8 cellular contexts compared by ENCODE assay signal in the genomic region with DNA sequence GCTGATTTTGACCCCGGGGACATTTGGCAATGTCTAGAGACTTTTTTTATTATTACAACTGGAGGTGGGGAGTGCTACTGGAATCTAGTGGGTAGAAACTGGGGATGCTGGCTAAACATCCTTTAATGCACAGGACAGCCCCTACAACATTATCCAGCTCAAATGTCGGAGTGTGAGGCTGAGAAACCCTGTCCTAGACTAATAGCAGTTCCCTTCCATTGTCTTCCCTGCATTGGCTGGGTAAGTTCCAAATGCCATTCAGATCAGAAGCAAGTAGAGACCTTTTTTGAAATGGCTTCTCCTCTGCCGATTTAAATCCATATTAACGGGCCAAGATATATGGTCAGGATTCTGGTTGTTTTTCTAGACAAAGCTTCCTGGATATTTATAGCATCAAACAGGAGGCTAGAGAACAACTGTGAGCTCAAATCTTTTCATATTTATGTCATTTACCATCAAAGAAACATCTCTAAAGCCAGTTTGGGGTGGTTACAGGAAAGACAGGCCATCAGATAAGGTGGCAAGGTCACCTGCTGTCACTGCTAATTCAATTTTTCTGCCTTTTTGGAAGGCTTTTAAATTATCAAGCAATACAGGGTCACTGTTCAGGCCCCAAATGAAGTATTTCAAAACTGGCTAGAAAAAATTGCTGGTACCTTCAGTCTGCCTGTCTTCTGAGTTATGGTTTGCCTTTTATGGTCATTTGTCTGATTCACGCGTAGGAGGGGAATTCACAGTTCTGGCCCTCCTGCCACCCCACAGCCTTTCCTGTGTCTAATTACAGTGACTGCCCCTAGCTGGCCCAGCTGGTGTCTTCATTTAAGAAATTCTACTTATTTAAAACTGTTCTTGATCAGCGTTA. TPM values are rescaled to one million over a fixed set of nuclear protein-coding genes. Genes with fewer than 3 reads are reported as not detected.
DNase-seq lines count a peak whose midpoint lies in the region; ATAC-seq, FAIRE-seq and TF ChIP-seq lines count a peak whose summit lies in the region.

No MANE protein-coding gene starts in this region.

- peaks cover 53 to 54% of the 10 kb centered on the region in 2 donors for H3K4me1 Mint-ChIP-seq in natural killer cell

- peak overlapping the region; percentile 58 for H3K4me3 Mint-ChIP-seq in natural killer cell

- peak overlapping the region; percentile 89 to 99 for H3K27ac Mint-ChIP-seq in natural killer cell

- no peak for ATAC-seq in right cardiac atrium
- peak; percentile 94 for ATAC-seq in HG02973 (IDR thresholded peaks at IDR 0.05; ENCODE audit: unreplicated experiment)
- peak; percentile 90 to 96 (median 95) for ATAC-seq in natural killer cell
- ATAC-seq in Right ventricle myocardium inferior, result no peak

- no peaks in the 10 kb centered on the region for H3K36me3 Mint-ChIP-seq in natural killer cell

- no peaks in the 10 kb centered on the region for H3K9me3 Mint-ChIP-seq in natural killer cell

- H3K4me1 ChIP-seq in cardiac muscle cell (ENCODE audit: low read depth) (peaks cover 32% of the 10 kb centered on the region), right cardiac atrium (ENCODE audit: control insufficient read depth, insufficient read depth, low read length) (peaks cover 2% of the 10 kb centered on the region)

- no peak for TF ChIP-seq CTCF in cardiac muscle cell (IDR thresholded peaks at IDR 0.05; ENCODE audit: low read depth, low read length)
- no peak for TF ChIP-seq CTCF in bronchial epithelial cell (IDR thresholded peaks at IDR 0.05; ENCODE audit: insufficient read depth, low read length, severe bottlenecking)
- no peak for TF ChIP-seq CTCF in natural killer cell (IDR thresholded peaks at IDR 0.05)

- H3K36me3 ChIP-seq in cardiac muscle cell (peaks cover 5% of the 10 kb centered on the region), bronchial epithelial cell (ENCODE audit: control insufficient read depth, insufficient read depth, low read length) (peaks cover 8% of the 10 kb centered on the region)

- peak in 1 of 2 donors; percentile 93 for DNase-seq in cardiac muscle cell (ENCODE audit: low read depth in 1 of 2, low spot score in 1 of 2)
- no peak for DNase-seq in right cardiac atrium
- DNase-seq in RKO (ENCODE audit: low spot score), result peak; percentile 51
- DNase-seq in bronchial epithelial cell (ENCODE audit: low read depth), result peak; percentile 36
- DNase-seq in natural killer cell, result peak; percentile 55
- DNase-seq in mesenteric fat pad (ENCODE audit: low spot score), result no peak
- no peak for DNase-seq in Right ventricle myocardium inferior (ENCODE audit: missing footprints)

- H3K4me3 ChIP-seq in cardiac muscle cell (no peak overlapping the region), right cardiac atrium (ENCODE audit: low read length) (no peak overlapping the region), bronchial epithelial cell (ENCODE audit: low read depth, low read length) (no peak overlapping the region)

- intact Hi-C loops in right cardiac atrium (cut with DNase I), result no loop called here
- intact Hi-C loops in natural killer cell (cut with micrococcal nuclease), result loop anchor here (1.0 to 5.0 kb wide), 3 partner anchors 20 to 58 kb away; partner anchors contain the start of genes AKAP5, MTHFD1 and ZBTB25
- intact Hi-C loops in Right ventricle myocardium inferior (cut with DNase I), result no loop called here

- H3K27ac ChIP-seq in cardiac muscle cell, result peak overlapping the region; percentile 54
- H3K27ac ChIP-seq in right cardiac atrium (ENCODE audit: low read length), result no peak overlapping the region

- H3K9me3 ChIP-seq in cardiac muscle cell (ENCODE audit: low read depth) (no peaks in the 10 kb centered on the region), right cardiac atrium (ENCODE audit: control insufficient read depth, low read length) (no peaks in the 10 kb centered on the region)

- H3K27me3 ChIP-seq in cardiac muscle cell (no peaks in the 10 kb centered on the region), right cardiac atrium (ENCODE audit: control insufficient read depth, insufficient read depth) (no peaks in the 10 kb centered on the region), bronchial epithelial cell (ENCODE audit: control insufficient read depth, insufficient read depth, low read length) (no peaks in the 10 kb centered on the region)

- 70% methylated on average over 7 of the region's 7 CpGs for WGBS in right cardiac atrium

- H3K27me3 Mint-ChIP-seq in natural killer cell (ENCODE audit: low read depth in 2 of 2), result no peaks in the 10 kb centered on the region

- FAIRE-seq in bronchial epithelial cell (lab: Jason Lieb, UNC), result no peak

RNA-seq across cellular contexts. Expression of gene AKAP5, which starts 20.1 kb away (rescaled TPM):
- total RNA-seq in cardiac muscle cell (0.63 and 1.3 TPM in 2 replicates), right cardiac atrium (under 1 TPM; 0.20 to 0.24 (median 0.23) TPM), bronchial epithelial cell (under 0.01 and 0.13 TPM in 2 replicates), natural killer cell (10 to 100 TPM; 11.1 to 16.3 (median 12.0) TPM), mesenteric fat pad (0.45 TPM), Right ventricle myocardium inferior (0.16 TPM)
- polyA plus RNA-seq in cardiac muscle cell (0.18 and 0.94 TPM in 2 replicates), right cardiac atrium (0.09 TPM)

RNA-seq across cellular contexts. Expression of gene MTHFD1, which starts 57.1 kb away (rescaled TPM):
- 30.7 and 37.8 TPM in 2 replicates for total RNA-seq in cardiac muscle cell
- 63.6 and 73.1 TPM in 2 replicates for polyA plus RNA-seq in cardiac muscle cell
- 10 to 100 TPM; 52.3 to 64.7 (median 56.4) TPM for total RNA-seq in right cardiac atrium
- polyA plus RNA-seq in right cardiac atrium, result 30.1 TPM
- 19.3 and 35.5 TPM in 2 replicates for total RNA-seq in bronchial epithelial cell
- 10 to 100 TPM; 27.6 to 34.6 (median 28.0) TPM for total RNA-seq in natural killer cell
- total RNA-seq in mesenteric fat pad, result 161 TPM
- 58.1 TPM for total RNA-seq in Right ventricle myocardium inferior

RNA-seq across cellular contexts. Expression of gene ZBTB25, which starts 58.4 kb away (rescaled TPM):
- total RNA-seq in cardiac muscle cell, result 7.5 and 11.3 TPM in 2 replicates
- 13.3 and 20.9 TPM in 2 replicates for polyA plus RNA-seq in cardiac muscle cell
- 10 to 100 TPM; 14.1 to 18.4 (median 16.4) TPM for total RNA-seq in right cardiac atrium
- 8.0 TPM for polyA plus RNA-seq in right cardiac atrium
- total RNA-seq in bronchial epithelial cell, result 4.1 and 4.7 TPM in 2 replicates
- 10 to 100 TPM; 29.7 to 36.7 (median 31.1) TPM for total RNA-seq in natural killer cell
- 11.2 TPM for total RNA-seq in mesenteric fat pad
- total RNA-seq in Right ventricle myocardium inferior, result 17.6 TPM

RNA-seq across cellular contexts. Expression of gene ZBTB1, which starts 59.4 kb away (rescaled TPM):
- total RNA-seq in cardiac muscle cell, result 22.5 and 31.4 TPM in 2 replicates
- 23.4 and 28.5 TPM in 2 replicates for polyA plus RNA-seq in cardiac muscle cell
- 10 to 100 TPM; 24.0 to 27.6 (median 24.8) TPM for total RNA-seq in right cardiac atrium
- polyA plus RNA-seq in right cardiac atrium, result 10.3 TPM
- 36.1 and 39.5 TPM in 2 replicates for total RNA-seq in bronchial epithelial cell
- 100 to 1,000 TPM; 146 to 166 (median 151) TPM for total RNA-seq in natural killer cell
- total RNA-seq in mesenteric fat pad, result 35.5 TPM
- 22.3 TPM for total RNA-seq in Right ventricle myocardium inferior

Comparison
In these comparisons a context has a peak if more than half of its experiments do, and no peak if none do; other contexts are left out.
1. DNase-seq: peak in RKO (single experiment), bronchial epithelial cell (single experiment) and natural killer cell (single experiment); none in right cardiac atrium (0 of 3), mesenteric fat pad (single experiment) and Right ventricle myocardium inferior (single experiment).
2. ATAC-seq: peak in HG02973 (single experiment) and natural killer cell (3 of 3); none in right cardiac atrium (0 of 2) and Right ventricle myocardium inferior (single experiment).